ENCODE assay signal across 24 cellular contexts in the genomic region with DNA sequence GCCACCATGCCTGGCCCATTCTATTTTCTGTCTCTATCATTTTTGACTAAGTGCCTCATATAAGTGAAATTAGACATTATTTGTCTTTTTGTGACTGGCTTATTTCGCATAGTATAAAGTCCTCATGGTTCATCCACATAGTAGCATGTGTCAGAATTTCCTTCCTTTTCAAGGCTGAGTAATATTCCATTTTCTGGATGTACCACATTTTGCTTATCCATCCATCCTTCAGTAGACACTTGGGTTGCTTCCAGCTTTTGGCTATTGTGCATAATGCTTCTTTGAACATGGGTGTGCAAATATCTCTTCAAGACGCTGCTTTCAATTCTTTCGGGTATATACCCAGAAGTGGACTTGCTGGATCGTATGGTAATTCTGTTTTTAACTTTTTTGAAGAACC.
"Had no signal": no experiment of that assay in that cellular context is flagged by ENCODE, and none has a peak within 500 bp of the region (broad histone marks: within the 10 kb centered on the region; RNA-seq: fewer than 3 reads in every experiment).

No MANE protein-coding gene starts in this region.

- H2AFZ ChIP-seq: parathyroid adenoma had no signal

- H3K27me3 Mint-ChIP-seq: effector memory CD8-positive, alpha-beta T cell; memory B cell; naive B cell; natural killer cell treated with Interleukin-12 subunit alpha and Interleukin-12 subunit beta and Interleukin-15 and Interleukin-18, amount 100 ng/mL, for 72 hours had no signal

- ATAC-seq: effector memory CD8-positive, alpha-beta T cell; gastrocnemius medialis; mucosa of descending colon; natural killer cell treated with Interleukin-12 subunit alpha and Interleukin-12 subunit beta and Interleukin-15 and Interleukin-18, amount 100 ng/mL, for 72 hours; sciatic nerve had no signal

- H3K4me1 Mint-ChIP-seq: memory B cell, naive B cell, neural crest cell had no signal

- H3K4me3 ChIP-seq: gastrocnemius medialis, lung, mucosa of descending colon, prostate gland, right atrium auricular region, smooth muscle cell, stomach, thyroid gland, vagina had no signal

- H3K27ac Mint-ChIP-seq: memory B cell had no signal

- H3K27me3 ChIP-seq: gastrocnemius medialis, right atrium auricular region, stomach, thyroid gland, vagina had no signal

- H3K9me3 ChIP-seq: gastrocnemius medialis, mucosa of descending colon, prostate gland, right atrium auricular region, stomach, thyroid gland, vagina had no signal

- H3K4me2 ChIP-seq: smooth muscle cell had no signal

- H3K27ac ChIP-seq: gastrocnemius medialis, parathyroid adenoma, prostate gland, right atrium auricular region, stomach, thyroid gland, vagina had no signal

- H3K9me3 Mint-ChIP-seq: effector memory CD8-positive, alpha-beta T cell; memory B cell; natural killer cell treated with Interleukin-12 subunit alpha and Interleukin-12 subunit beta and Interleukin-15 and Interleukin-18, amount 100 ng/mL, for 72 hours had no signal

- DNase-seq: cortex of kidney; effector memory CD8-positive, alpha-beta T cell; gastrocnemius medialis; head of caudate nucleus; mucosa of descending colon; naive B cell; stimulated activated CD4-positive, alpha-beta T cell treated with anti-CD3 and anti-CD28 coated beads, Interleukin-12 subunit alpha, Interleukin-12 subunit beta, amount 100 ng/mL, for 4 hours; stimulated activated CD4-positive, alpha-beta T cell treated with anti-CD3 and anti-CD28 coated beads, Interleukin-1b, Interleukin-23, amount 100 ng/mL, for 48 hours; stimulated activated CD4-positive, alpha-beta T cell treated with anti-CD3 and anti-CD28 coated beads, Interleukin-4, amount 100 ng/mL, for 1 hour; stimulated activated CD8-positive, alpha-beta memory T cell treated with anti-CD3 and anti-CD28 coated beads, Interleukin-4, amount 100 ng/mL, for 48 hours; stimulated activated naive CD4-positive, alpha-beta T cell treated with Interleukin-2 at 50 U/mL for 16 hours; stomach; thyroid gland; trophoblast cell had no signal

- H3K4me1 ChIP-seq: gastrocnemius medialis, parathyroid adenoma, prostate gland, right atrium auricular region, stomach, thyroid gland, vagina had no signal

- H3K79me2 ChIP-seq: parathyroid adenoma had no signal

- H3K9ac ChIP-seq: parathyroid adenoma had no signal

- H3K4me3 Mint-ChIP-seq: effector memory CD8-positive, alpha-beta T cell; memory B cell; natural killer cell treated with Interleukin-12 subunit alpha and Interleukin-12 subunit beta and Interleukin-15 and Interleukin-18, amount 100 ng/mL, for 72 hours; neural crest cell had no signal
